Comparison of ENCODE assay signal across 8 cellular contexts in the genomic region with DNA sequence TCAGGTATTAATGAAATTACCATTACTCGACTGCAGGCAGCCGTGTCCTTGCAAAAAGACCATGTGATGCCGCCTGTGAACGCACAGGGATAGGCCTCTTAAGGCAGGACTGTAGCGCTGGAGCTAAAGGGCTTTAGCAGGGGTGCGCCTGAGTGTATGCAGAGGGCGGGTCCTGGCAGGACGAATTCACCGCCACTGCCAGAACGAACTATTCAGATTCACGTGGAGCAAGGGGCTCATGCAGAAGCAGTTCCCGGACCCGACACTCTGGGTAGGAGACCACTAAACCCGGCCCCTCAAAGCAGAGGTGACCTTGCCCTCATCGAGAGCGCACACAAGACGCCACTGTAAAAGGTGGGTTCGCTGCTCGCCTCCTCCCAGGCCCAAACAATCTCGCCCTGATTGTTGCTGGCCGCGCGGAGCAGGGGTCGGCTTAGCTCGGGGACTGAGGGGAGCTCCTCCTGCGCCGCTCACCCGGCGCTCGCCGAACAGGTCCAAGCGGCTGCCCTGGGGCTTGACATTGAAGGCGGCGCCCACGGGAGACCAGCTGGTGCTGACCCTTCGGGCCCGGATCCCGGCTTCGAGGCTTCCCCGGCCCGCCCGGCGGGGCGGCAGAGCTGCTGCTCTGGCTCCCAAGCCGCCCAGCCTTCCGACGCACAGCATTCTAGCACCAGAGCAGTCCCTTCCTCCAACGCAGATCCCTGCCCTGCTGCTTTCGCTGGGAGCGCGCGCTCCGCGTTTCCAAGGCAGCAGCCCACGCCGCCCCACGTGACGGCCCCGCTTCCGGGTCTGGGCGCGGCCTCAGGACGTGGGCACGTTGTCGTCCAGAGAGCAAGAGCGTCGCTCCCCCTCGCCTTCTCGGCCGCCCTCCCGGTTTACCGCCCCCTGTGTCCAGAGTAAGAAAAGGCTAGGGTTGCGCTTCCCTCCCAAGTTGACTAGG. TPM values are rescaled to one million over a fixed set of nuclear protein-coding genes. Genes with fewer than 3 reads are reported as not detected.
A peak's percentile ranks its signal among the peaks of the same experiment; 100 is the strongest.
DNase-seq lines count a peak whose midpoint lies in the region; ATAC-seq and TF ChIP-seq lines count a peak whose summit lies in the region.

A gene (minus strand): TSS at position 743 of the 940 bp plus-strand sequence. CDS start 80 bp downstream, at position 663.

- H3K4me1 ChIP-seq in Karpas-422 (ENCODE audit: low read length) = peaks cover 33% of the 10 kb centered on the region

- peaks cover 7% of the 10 kb centered on the region; the same call in 1 of the 2 replicates for H3K36me3 ChIP-seq in Karpas-422 (ENCODE audit: insufficient read depth, low read length)

- CTCF ChIA-PET in RWPE1 (lab: Yijun Ruan, JAX) = interaction anchor here (0.6 kb wide), 1 partner anchor 314 kb away, joined by 3 read pairs; no protein-coding TSS in a partner anchor

- H3K4me1 Mint-ChIP-seq in activated T-helper 2 cell treated with anti-CD3 and anti-CD28 coated beads, Interferon-gamma antibody, Interleukin-2, Interleukin-4, amounts not matched to agents 10 μg/mL and 5 μg/mL and 100 μg/mL, durations not matched to agents 14 hours and 24 hours and 36 hours (ENCODE audit: low read depth) = peaks cover 13% of the 10 kb centered on the region
- peaks cover 21% of the 10 kb centered on the region in 2 donors for H3K4me1 Mint-ChIP-seq in natural killer cell

- peak within 1 kb of the TSS; percentile 78 for H3K27ac ChIP-seq in Karpas-422 (ENCODE audit: low read length)
- peak within 1 kb of the TSS; percentile 90 for H3K27ac ChIP-seq in RWPE1

- no peaks in the 10 kb centered on the region for H3K27me3 ChIP-seq in Karpas-422 (ENCODE audit: low read length)

- H3K9me3 Mint-ChIP-seq in activated T-helper 2 cell treated with anti-CD3 and anti-CD28 coated beads, Interferon-gamma antibody, Interleukin-2, Interleukin-4, amounts not matched to agents 10 μg/mL and 5 μg/mL and 100 μg/mL, durations not matched to agents 14 hours and 24 hours and 36 hours = no peaks in the 10 kb centered on the region
- H3K9me3 Mint-ChIP-seq in natural killer cell = no peaks in the 10 kb centered on the region

- TF ChIP-seq CTCF in RWPE1 (conservative IDR thresholded peaks at IDR 0.05; ENCODE audit: low read depth) (peak; percentile 87), fibroblast of mammary gland (conservative IDR thresholded peaks at IDR 0.05; ENCODE audit: control insufficient read depth, insufficient read depth, low read depth, low read length) (peak; percentile 69), natural killer cell (IDR thresholded peaks at IDR 0.05) (peak; percentile 61)

- peak within 1 kb of the TSS; percentile 69 for H3K27ac Mint-ChIP-seq in activated T-helper 2 cell treated with anti-CD3 and anti-CD28 coated beads, Interferon-gamma antibody, Interleukin-2, Interleukin-4, amounts not matched to agents 10 μg/mL and 5 μg/mL and 100 μg/mL, durations not matched to agents 14 hours and 24 hours and 36 hours
- peak within 1 kb of the TSS; percentile 81 to 96 for H3K27ac Mint-ChIP-seq in natural killer cell

- POLR2A ChIA-PET in RWPE1 (lab: Yijun Ruan, JAX; ENCODE audit: low non-redundant PET) = interaction anchor here (1.3 kb wide), 1 partner anchor 21 kb away, joined by 3 read pairs; no protein-coding TSS in a partner anchor

- H3K9me2 ChIP-seq in Karpas-422 (replicated peaks; ENCODE audit: insufficient read depth, low read length) = no peaks in the 10 kb centered on the region

- peak within 1 kb of the TSS; percentile 88 for H3K4me3 Mint-ChIP-seq in activated T-helper 2 cell treated with anti-CD3 and anti-CD28 coated beads, Interferon-gamma antibody, Interleukin-2, Interleukin-4, amounts not matched to agents 10 μg/mL and 5 μg/mL and 100 μg/mL, durations not matched to agents 14 hours and 24 hours and 36 hours (ENCODE audit: low read depth)
- H3K4me3 Mint-ChIP-seq in natural killer cell = peak within 1 kb of the TSS; percentile 98

- intact Hi-C loops in activated T-helper 2 cell treated with anti-CD3 and anti-CD28 coated beads, Interferon-gamma antibody, Interleukin-2, Interleukin-4, amounts not matched to agents 10 μg/mL and 5 μg/mL and 100 μg/mL, durations not matched to agents 14 hours and 24 hours and 36 hours (cut with micrococcal nuclease) = loop anchor here (1.0 to 5.0 kb wide), 3 partner anchors 311 to 514 kb away; no protein-coding TSS in a partner anchor
- intact Hi-C loops in natural killer cell (cut with micrococcal nuclease) = loop anchor here (2.0 to 5.0 kb wide), 2 partner anchors 312 to 514 kb away; no protein-coding TSS in a partner anchor

- no peaks in the 10 kb centered on the region for H4K20me1 ChIP-seq in Karpas-422 (ENCODE audit: insufficient read depth, low read depth, low read length)

- no peaks in the 10 kb centered on the region for H3K27me3 Mint-ChIP-seq in activated T-helper 2 cell treated with anti-CD3 and anti-CD28 coated beads, Interferon-gamma antibody, Interleukin-2, Interleukin-4, amounts not matched to agents 10 μg/mL and 5 μg/mL and 100 μg/mL, durations not matched to agents 14 hours and 24 hours and 36 hours (ENCODE audit: low read depth)
- no peaks in the 10 kb centered on the region for H3K27me3 Mint-ChIP-seq in natural killer cell (ENCODE audit: low read depth in 2 of 2)

- H3K4me2 ChIP-seq in Karpas-422 (ENCODE audit: low read depth, low read length, poor library complexity, severe bottlenecking) = peak within 1 kb of the TSS; percentile 93

- H3K79me2 ChIP-seq in Karpas-422 (ENCODE audit: low read length) = peaks cover 18% of the 10 kb centered on the region

- ATAC-seq in GM21825 (IDR thresholded peaks at IDR 0.05; ENCODE audit: unreplicated experiment) = peak; percentile 96
- peak; percentile 94 to 98 (median 97) for ATAC-seq in natural killer cell

- H3K9ac ChIP-seq in Karpas-422 (ENCODE audit: low read length) = peak within 1 kb of the TSS; percentile 83

- no peaks in the 10 kb centered on the region for H3K9me3 ChIP-seq in Karpas-422 (ENCODE audit: low read length)

- peak within 1 kb of the TSS; percentile 92 for H3K4me3 ChIP-seq in Karpas-422 (ENCODE audit: low read length)
- peak within 1 kb of the TSS; percentile 91 for H3K4me3 ChIP-seq in fibroblast of mammary gland (ENCODE audit: control insufficient read depth, low read depth, low read length)

- H3K36me3 Mint-ChIP-seq in activated T-helper 2 cell treated with anti-CD3 and anti-CD28 coated beads, Interferon-gamma antibody, Interleukin-2, Interleukin-4, amounts not matched to agents 10 μg/mL and 5 μg/mL and 100 μg/mL, durations not matched to agents 14 hours and 24 hours and 36 hours (ENCODE audit: low read depth) = peaks cover 4% of the 10 kb centered on the region
- H3K36me3 Mint-ChIP-seq in natural killer cell = peaks cover 3% of the 10 kb centered on the region

- H2AFZ ChIP-seq in Karpas-422 (ENCODE audit: low read length) = peak within 1 kb of the TSS; percentile 97

- DNase-seq in EL (peak; percentile 95), Karpas-422 (peak; percentile 98), RWPE1 (ENCODE audit: low spot score) (peak; percentile 91), fibroblast of mammary gland (ENCODE audit: low read depth) (peak; percentile 93), natural killer cell (peak; percentile 83)
- DNase-seq in activated T-helper 2 cell treated with anti-CD3 and anti-CD28 coated beads, Interferon-gamma antibody, Interleukin-2, Interleukin-4, amounts not matched to agents 10 μg/mL and 5 μg/mL and 100 μg/mL, durations not matched to agents 14 hours and 24 hours and 36 hours (ENCODE audit: low spot score) = peak; percentile 85
- peak; percentile 87 for DNase-seq in stimulated activated naive CD4-positive, alpha-beta T cell treated with Interleukin-2 at 50 U/mL for 16 hours (lab: John Stamatoyannopoulos, UW)

RNA-seq across cellular contexts. Expression of the gene that starts here (rescaled TPM):
- total RNA-seq in Karpas-422 (2014; rRNA removed; shearing (Covaris generic); ENCODE audit: low replicate concordance) = 10.2 and 10.5 TPM in 2 replicates
- 9.9 TPM in 2 replicates for total RNA-seq in activated T-helper 2 cell treated with anti-CD3 and anti-CD28 coated beads, Interferon-gamma antibody, Interleukin-2, Interleukin-4, amounts not matched to agents 10 μg/mL and 5 μg/mL and 100 μg/mL, durations not matched to agents 14 hours and 24 hours and 36 hours
- total RNA-seq in natural killer cell = 10 to 100 TPM in 1 of 3 donors, 1 to 10 TPM in 2; 9.7 to 10.1 (median 9.7) TPM

Comparison
In these comparisons a context has a peak if more than half of its experiments do, and no peak if none do; other contexts are left out.
1. Peak in every context shown above with its lines: DNase-seq, ATAC-seq, H3K4me3 ChIP-seq and H3K27ac ChIP-seq.